13 cellular contexts compared by ENCODE assay signal in genomic region chr2:120283649-120284048, GRCh38. TPM values are rescaled to one million over a fixed set of nuclear protein-coding genes. Genes with fewer than 3 reads are reported as not detected.
A peak's percentile ranks its signal among the peaks of the same experiment; 100 is the strongest.
DNase-seq lines count a peak whose midpoint lies in the region; ATAC-seq and TF ChIP-seq lines count a peak whose summit lies in the region.
"Had no signal": no experiment of that assay in that cellular context is flagged by ENCODE, and none has a peak within 500 bp of the region (broad histone marks: within the 10 kb centered on the region; RNA-seq: fewer than 3 reads in every experiment).

No MANE protein-coding gene starts in this region.

- WGBS in hepatocyte (ENCODE audit: low lambda C conversion rate, missing lambda C conversion rate): 54% methylated on average over 4 of the region's 4 CpGs

- no peaks in the 10 kb centered on the region for H3K9me2 ChIP-seq in hepatocyte (replicated peaks; ENCODE audit: insufficient read depth)

- no peak overlapping the region for H2AFZ ChIP-seq in hepatocyte

- peak; percentile 59 for DNase-seq in H4 (ENCODE audit: low spot score)
- peak; percentile 21 for DNase-seq in hepatocyte (ENCODE audit: low spot score)
- no peak for DNase-seq in retinal pigment epithelial cell (ENCODE audit: low read depth)
- DNase-seq in NOMO-1 (lab: John Stamatoyannopoulos, UW; ENCODE audit: unreplicated experiment in 2 of 2): no peak
- no peak for DNase-seq in stimulated activated CD4-positive, alpha-beta T cell treated with anti-CD3 and anti-CD28 coated beads, Interleukin-2, amount 100 ng/mL, for 24 hours
- DNase-seq: activated T-cell treated with anti-CD3 and anti-CD28 coated beads, Interleukin-2, amount 50 U/mL, for 1 hour; amygdala; effector memory CD8-positive, alpha-beta T cell; NCI-H748 treated with DMSO at 0.1 percent for 48 hours had no signal

- peaks cover 11% of the 10 kb centered on the region for H3K79me2 ChIP-seq in hepatocyte

- H3K27me3 ChIP-seq in hepatocyte: no peaks in the 10 kb centered on the region

- H3K4me1 ChIP-seq in hepatocyte (ENCODE audit: insufficient read depth): peaks cover 7% of the 10 kb centered on the region

- no peaks in the 10 kb centered on the region for H3K36me3 ChIP-seq in hepatocyte (replicated peaks; ENCODE audit: insufficient read depth, low read depth)

- ATAC-seq in GM18517 (IDR thresholded peaks at IDR 0.05; ENCODE audit: unreplicated experiment): no peak
- ATAC-seq: activated CD4-positive, CD25-positive, alpha-beta regulatory T cell treated with anti-CD3 and anti-CD28 coated beads, Interleukin-2, amount 50 U/mL, for 24 hours; effector memory CD8-positive, alpha-beta T cell; GM12878 had no signal

- TF ChIP-seq CTCF in WI38 (IDR thresholded peaks at IDR 0.05; ENCODE audit: low read depth, low read length) (peak; percentile 74), hepatocyte (IDR thresholded peaks at IDR 0.05; ENCODE audit: poor library complexity) (peak; percentile 25), retinal pigment epithelial cell (conservative IDR thresholded peaks at IDR 0.05; ENCODE audit: low read depth, low read length) (peak; percentile 60)

- no peak overlapping the region for H3K4me3 ChIP-seq in WI38 (ENCODE audit: low read depth, low read length)
- no peak overlapping the region for H3K4me3 ChIP-seq in hepatocyte
- H3K4me3 ChIP-seq in retinal pigment epithelial cell (ENCODE audit: low read length): no peak overlapping the region
- H3K4me3 ChIP-seq: GM12878 had no signal

- no peak overlapping the region for H3K27ac ChIP-seq in hepatocyte

- no peak overlapping the region for H3K4me2 ChIP-seq in hepatocyte

- H4K20me1 ChIP-seq in hepatocyte (ENCODE audit: insufficient read depth, poor library complexity, severe bottlenecking): no peaks in the 10 kb centered on the region

- H3K9me3 ChIP-seq in hepatocyte (ENCODE audit: low read depth): no peaks in the 10 kb centered on the region

RNA-seq across cellular contexts. Expression of gene RALB, which starts 31.0 kb away (rescaled TPM):
- 31.8 and 34.4 TPM in 2 replicates for total RNA-seq in H4 (2014; rRNA removed; shearing (Covaris generic))
- 66.8 and 68.2 TPM in 2 replicates for total RNA-seq in hepatocyte
- polyA plus RNA-seq in hepatocyte: 57.5 and 74.4 TPM in 2 replicates

Comparison
In these comparisons a context has a peak if more than half of its experiments do, and no peak if none do; other contexts are left out.
1. DNase-seq: peak in H4 (single experiment) and hepatocyte (single experiment); none in retinal pigment epithelial cell (single experiment), NOMO-1 (0 of 2) and stimulated activated CD4-positive, alpha-beta T cell treated with anti-CD3 and anti-CD28 coated beads, Interleukin-2, amount 100 ng/mL, for 24 hours (0 of 2).
2. Peak in every context shown above with its lines, with median percentiles within 50 percentile points of each other: CTCF ChIP-seq.